In the genomic region with DNA sequence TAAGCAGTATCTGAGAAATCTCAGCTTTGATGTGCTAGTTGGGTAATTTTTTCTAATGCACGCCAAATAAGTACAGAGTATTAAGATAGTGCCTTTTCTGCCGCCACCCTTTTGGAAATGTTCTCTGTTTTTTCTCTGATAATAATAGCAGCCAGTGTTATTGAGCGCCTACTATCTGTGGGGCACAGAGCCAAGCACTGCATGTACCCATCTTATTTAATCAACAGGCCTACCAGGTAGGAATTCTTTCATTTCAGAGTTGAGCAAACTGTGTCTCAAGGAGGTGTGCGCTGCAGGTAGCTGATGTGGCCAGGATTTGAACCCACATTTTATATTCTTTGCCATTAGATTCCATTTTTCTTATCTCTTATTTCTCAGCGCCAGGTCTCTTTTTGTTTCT, we compare ENCODE assay signal across 8 cellular contexts. TPM values are rescaled to one million over a fixed set of nuclear protein-coding genes. Genes with fewer than 3 reads are reported as not detected.
DNase-seq lines count a peak whose midpoint lies in the region; ATAC-seq and TF ChIP-seq lines count a peak whose summit lies in the region.

No MANE protein-coding gene starts in this region.

- in situ Hi-C loops in Panc1 (cut with HindIII; ENCODE audit: low pct_unique_long_range_greater_than_20kb, low sequenced_read_pairs) = no loop called here

- intact Hi-C loops in Panc1 (cut with micrococcal nuclease; ENCODE audit: unreplicated experiment) = no loop called here

- peak overlapping the region; percentile 100 for H3K27ac Mint-ChIP-seq in endothelial cell (ENCODE audit: unreplicated experiment)

- DNase-seq in Daoy (ENCODE audit: low read depth) = peak; percentile 38
- DNase-seq in Panc1 (ENCODE audit: low read depth, low spot score) = no peak
- DNase-seq in endothelial cell (ENCODE audit: low spot score) = no peak
- DNase-seq in DMS79 treated with DMSO at 0.1 percent for 48 hours (lab: John Stamatoyannopoulos, UW) = no peak
- no peak for DNase-seq in HuH-7.5 (ENCODE audit: low spot score)
- DNase-seq in NCI-H2029 treated with DMSO at 0.1 percent for 48 hours (lab: John Stamatoyannopoulos, UW) = no peak
- no peak for DNase-seq in NCI-H2227 treated with DMSO at 0.1 percent for 48 hours (lab: John Stamatoyannopoulos, UW)

- POLR2A ChIA-PET in Panc1 (lab: Charles Lee) = no interaction called here

- H3K27me3 ChIP-seq in Panc1 (ENCODE audit: control insufficient read depth, insufficient read depth, low read length) (no peaks in the 10 kb centered on the region), neutrophil (no peaks in the 10 kb centered on the region)

- no peaks in the 10 kb centered on the region for H3K9me3 Mint-ChIP-seq in endothelial cell (ENCODE audit: unreplicated experiment)

- peaks cover 28% of the 10 kb centered on the region for H3K27me3 Mint-ChIP-seq in endothelial cell (ENCODE audit: unreplicated experiment)

- H3K4me1 ChIP-seq in Panc1 (ENCODE audit: control insufficient read depth, insufficient read depth, low read length) (peaks cover 59% of the 10 kb centered on the region), neutrophil (ENCODE audit: control insufficient read depth in 1 of 2, insufficient read depth in 1 of 2, low read depth in 1 of 2, low read length in 1 of 2) (peaks cover 35% of the 10 kb centered on the region in 2 experiments)

- peak overlapping the region; percentile 96 for H3K27ac ChIP-seq in Panc1 (ENCODE audit: low read length)
- H3K27ac ChIP-seq in neutrophil = no peak overlapping the region

- H3K4me3 Mint-ChIP-seq in endothelial cell (ENCODE audit: unreplicated experiment) = peak overlapping the region; percentile 99

- H3K9me3 ChIP-seq in Panc1 (ENCODE audit: control insufficient read depth, insufficient read depth, low read depth, low read length) = no peaks in the 10 kb centered on the region
- H3K9me3 ChIP-seq in neutrophil = no peaks in the 10 kb centered on the region

- peaks cover 58% of the 10 kb centered on the region for H3K4me1 Mint-ChIP-seq in endothelial cell (ENCODE audit: unreplicated experiment)

- H3K36me3 ChIP-seq in Panc1 (ENCODE audit: control insufficient read depth, insufficient read depth, low read length) = peaks cover 26% of the 10 kb centered on the region
- H3K36me3 ChIP-seq in neutrophil = peaks cover 52% of the 10 kb centered on the region

- ATAC-seq in Panc1 = no peak

- peaks cover 52% of the 10 kb centered on the region for H3K36me3 Mint-ChIP-seq in endothelial cell (ENCODE audit: low read depth, unreplicated experiment)

- no peak for TF ChIP-seq CTCF in Panc1 (IDR thresholded peaks at IDR 0.05)
- no peak for TF ChIP-seq CTCF in endothelial cell (IDR thresholded peaks at IDR 0.05; ENCODE audit: unreplicated experiment)
- TF ChIP-seq CTCF in neutrophil (IDR thresholded peaks at IDR 0.05) = no peak

- CTCF ChIA-PET in Panc1 (lab: Charles Lee) = no interaction called here

- BruUV-seq in Panc1 (replicated peaks; lab: Mats Ljungman, UMichigan) = TSS peak; percentile 66

- H3K4me3 ChIP-seq in Panc1 (ENCODE audit: low read depth in 2 of 2, low read length in 2 of 2) (peak overlapping the region; percentile 64 to 94), neutrophil (ENCODE audit: low read depth in 1 of 2, low read length in 1 of 2) (peak overlapping the region; percentile 78 to 81)

RNA-seq across cellular contexts. Expression of gene EPN1, which starts 1.4 kb away (rescaled TPM):
- total RNA-seq in Daoy (2014; rRNA removed; shearing (Covaris generic)) = 25.3 and 26.6 TPM in 2 replicates
- total RNA-seq in Panc1 (2021; ENCODE audit: unreplicated experiment) = 361 TPM
- 697 TPM for polyA plus RNA-seq in Panc1 (2012; ENCODE audit: insufficient read length)
- 250 TPM for total RNA-seq in endothelial cell (ENCODE audit: unreplicated experiment)

RNA-seq across cellular contexts. Expression of gene U2AF2, which starts 21.5 kb away (rescaled TPM):
- total RNA-seq in Daoy (2014; rRNA removed; shearing (Covaris generic)) = 218 and 267 TPM in 2 replicates
- total RNA-seq in Panc1 (2021; ENCODE audit: unreplicated experiment) = 545 TPM
- polyA plus RNA-seq in Panc1 (2012; ENCODE audit: insufficient read length) = 761 TPM
- total RNA-seq in endothelial cell (ENCODE audit: unreplicated experiment) = 219 TPM

RNA-seq across cellular contexts. Expression of gene CCDC106, which starts 28.4 kb away (rescaled TPM):
- 8.2 and 8.6 TPM in 2 replicates for total RNA-seq in Daoy (2014; rRNA removed; shearing (Covaris generic))
- total RNA-seq in Panc1 (2021; ENCODE audit: unreplicated experiment) (47.8 TPM), endothelial cell (ENCODE audit: unreplicated experiment) (20.1 TPM)
- 101 TPM for polyA plus RNA-seq in Panc1 (2012; ENCODE audit: insufficient read length)

RNA-seq across cellular contexts. Expression of gene ZNF581, which starts 32.9 kb away (rescaled TPM):
- 10.1 and 15.9 TPM in 2 replicates for total RNA-seq in Daoy (2014; rRNA removed; shearing (Covaris generic))
- total RNA-seq in Panc1 (2021; ENCODE audit: unreplicated experiment) (39.0 TPM), endothelial cell (ENCODE audit: unreplicated experiment) (47.2 TPM)
- 42.2 TPM for polyA plus RNA-seq in Panc1 (2012; ENCODE audit: insufficient read length)

RNA-seq across cellular contexts. Expression of gene ZNF580, which starts 35.6 kb away (rescaled TPM):
- 1.8 and 2.4 TPM in 2 replicates for total RNA-seq in Daoy (2014; rRNA removed; shearing (Covaris generic))
- total RNA-seq in Panc1 (2021; ENCODE audit: unreplicated experiment) (58.0 TPM), endothelial cell (ENCODE audit: unreplicated experiment) (34.0 TPM)
- 91.5 TPM for polyA plus RNA-seq in Panc1 (2012; ENCODE audit: insufficient read length)
